In the genomic region with DNA sequence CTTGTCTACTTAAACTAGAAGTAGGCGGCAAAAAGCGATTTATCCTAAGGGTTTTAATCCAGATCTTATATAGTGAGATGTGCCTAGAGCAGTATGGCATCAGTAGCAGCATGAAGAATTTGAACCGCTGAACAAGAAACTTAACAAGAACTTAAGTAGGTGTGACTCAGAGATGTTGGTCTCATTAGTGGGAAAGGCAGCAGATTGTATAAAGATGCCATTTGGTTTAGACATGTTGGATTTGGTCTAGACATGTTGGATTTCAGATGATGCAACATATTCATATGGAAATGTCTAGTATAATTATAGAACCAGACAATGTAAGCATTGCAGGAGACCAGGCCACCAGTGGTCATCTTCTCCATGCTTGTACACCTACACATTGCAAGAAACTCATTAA, we compare ENCODE assay signal across 23 cellular contexts. TPM values are rescaled to one million over a fixed set of nuclear protein-coding genes. Genes with fewer than 3 reads are reported as not detected.
"Had no signal": no experiment of that assay in that cellular context is flagged by ENCODE, and none has a peak within 500 bp of the region (broad histone marks: within the 10 kb centered on the region; RNA-seq: fewer than 3 reads in every experiment).

No MANE protein-coding gene starts in this region.

- DNase-seq: activated CD4-positive, alpha-beta T cell treated with anti-CD3 and anti-CD28 coated beads, Interleukin-2, amount 50 U/mL, for 1 hour; activated CD8-positive, alpha-beta memory T cell treated with anti-CD3 and anti-CD28 coated beads for 24 hours; activated naive CD4-positive, alpha-beta T cell treated with anti-CD3 and anti-CD28 coated beads, Interleukin-2, amount 10 ng/mL, durations not matched to agents 7 days and 5 days; central memory CD4-positive, alpha-beta T cell; colonic mucosa; effector CD4-positive, alpha-beta T cell; gastrocnemius medialis; left ventricle myocardium inferior; mucosa of descending colon; naive thymus-derived CD4-positive, alpha-beta T cell; ovary; sigmoid colon; stimulated activated CD4-positive, alpha-beta T cell treated with anti-CD3 and anti-CD28 coated beads, Interleukin-1b, Interleukin-23, amount 100 ng/mL, for 48 hours; stimulated activated naive CD8-positive, alpha-beta T cell treated with anti-CD3 and anti-CD28 coated beads, Interleukin-15, amount 100 ng/mL, for 72 hours had no signal

- H3K4me1 ChIP-seq: ascending aorta, colonic mucosa, gastrocnemius medialis, left ventricle myocardium inferior, sigmoid colon had no signal

- H3K36me3 ChIP-seq: ascending aorta, colonic mucosa, gastrocnemius medialis, left ventricle myocardium inferior, ovary, sigmoid colon had no signal

- H3K4me3 Mint-ChIP-seq: activated naive CD4-positive, alpha-beta T cell treated with anti-CD3 and anti-CD28 coated beads, Interleukin-2, amount 10 ng/mL, durations not matched to agents 7 days and 5 days; activated T-helper 17 cell treated with anti-CD3 and anti-CD28 coated beads, Interleukin-2, amount 50 U/mL, for 72 hours; memory B cell; naive thymus-derived CD4-positive, alpha-beta T cell; stimulated activated naive CD8-positive, alpha-beta T cell treated with anti-CD3 and anti-CD28 coated beads, Interleukin-15, amount 100 ng/mL, for 72 hours; type B pancreatic cell had no signal

- H3K36me3 Mint-ChIP-seq: activated naive CD4-positive, alpha-beta T cell treated with anti-CD3 and anti-CD28 coated beads, Interleukin-2, amount 10 ng/mL, durations not matched to agents 7 days and 5 days; memory B cell; naive thymus-derived CD4-positive, alpha-beta T cell; type B pancreatic cell had no signal

- H3K4me1 Mint-ChIP-seq: activated naive CD4-positive, alpha-beta T cell treated with anti-CD3 and anti-CD28 coated beads, Interleukin-2, amount 10 ng/mL, durations not matched to agents 7 days and 5 days; activated T-helper 17 cell treated with anti-CD3 and anti-CD28 coated beads, Interleukin-2, amount 50 U/mL, for 72 hours; memory B cell; naive thymus-derived CD4-positive, alpha-beta T cell; stimulated activated naive CD8-positive, alpha-beta T cell treated with anti-CD3 and anti-CD28 coated beads, Interleukin-15, amount 100 ng/mL, for 72 hours had no signal

- H3K9me3 ChIP-seq: ascending aorta, colonic mucosa, gastrocnemius medialis, left ventricle myocardium inferior, mucosa of descending colon, ovary, sigmoid colon had no signal

- H3K4me3 ChIP-seq: ascending aorta, colonic mucosa, gastrocnemius medialis, left ventricle myocardium inferior, mucosa of descending colon, ovary, sigmoid colon had no signal

- H3K9me3 Mint-ChIP-seq: type B pancreatic cell had no signal

- ATAC-seq: activated T-helper 17 cell treated with anti-CD3 and anti-CD28 coated beads, Interleukin-2, amount 50 U/mL, for 72 hours; gastrocnemius medialis; mucosa of descending colon; naive thymus-derived CD4-positive, alpha-beta T cell; stimulated activated naive CD8-positive, alpha-beta T cell treated with anti-CD3 and anti-CD28 coated beads, Interleukin-15, amount 100 ng/mL, for 72 hours had no signal

- H3K27me3 ChIP-seq: ascending aorta, colonic mucosa, gastrocnemius medialis, ovary, sigmoid colon had no signal

- H3K27me3 Mint-ChIP-seq: activated naive CD4-positive, alpha-beta T cell treated with anti-CD3 and anti-CD28 coated beads, Interleukin-2, amount 10 ng/mL, durations not matched to agents 7 days and 5 days; memory B cell; stimulated activated naive CD8-positive, alpha-beta T cell treated with anti-CD3 and anti-CD28 coated beads, Interleukin-15, amount 100 ng/mL, for 72 hours; type B pancreatic cell had no signal

- H3K27ac Mint-ChIP-seq: activated naive CD4-positive, alpha-beta T cell treated with anti-CD3 and anti-CD28 coated beads, Interleukin-2, amount 10 ng/mL, durations not matched to agents 7 days and 5 days; activated T-helper 17 cell treated with anti-CD3 and anti-CD28 coated beads, Interleukin-2, amount 50 U/mL, for 72 hours; memory B cell; naive thymus-derived CD4-positive, alpha-beta T cell; stimulated activated naive CD8-positive, alpha-beta T cell treated with anti-CD3 and anti-CD28 coated beads, Interleukin-15, amount 100 ng/mL, for 72 hours; type B pancreatic cell had no signal

- H3K27ac ChIP-seq: ascending aorta, colonic mucosa, gastrocnemius medialis, left ventricle myocardium inferior, ovary, sigmoid colon had no signal

RNA-seq across cellular contexts. Expression of a gene that starts 42.1 kb away (rescaled TPM):
- total RNA-seq: activated T-helper 17 cell treated with anti-CD3 and anti-CD28 coated beads, Interleukin-2, amount 50 U/mL, for 72 hours; ascending aorta; colonic mucosa; endothelial cell of umbilical vein; fibroblast of lung; gastrocnemius medialis; left ventricle myocardium inferior; mucosa of descending colon; naive thymus-derived CD4-positive, alpha-beta T cell; ovary; pulmonary artery endothelial cell; sigmoid colon; T-helper 2 cell treated with Interferon-gamma antibody and Interleukin-4, amounts not matched to agents 100 ng/mL and 5 ng/mL, for 36 hours; temporal lobe had no signal
- polyA plus RNA-seq: endothelial cell of umbilical vein; fibroblast of lung; naive thymus-derived CD4-positive, alpha-beta T cell; sigmoid colon had no signal
